1 cellular context compared by ENCODE assay signal in the genomic region with DNA sequence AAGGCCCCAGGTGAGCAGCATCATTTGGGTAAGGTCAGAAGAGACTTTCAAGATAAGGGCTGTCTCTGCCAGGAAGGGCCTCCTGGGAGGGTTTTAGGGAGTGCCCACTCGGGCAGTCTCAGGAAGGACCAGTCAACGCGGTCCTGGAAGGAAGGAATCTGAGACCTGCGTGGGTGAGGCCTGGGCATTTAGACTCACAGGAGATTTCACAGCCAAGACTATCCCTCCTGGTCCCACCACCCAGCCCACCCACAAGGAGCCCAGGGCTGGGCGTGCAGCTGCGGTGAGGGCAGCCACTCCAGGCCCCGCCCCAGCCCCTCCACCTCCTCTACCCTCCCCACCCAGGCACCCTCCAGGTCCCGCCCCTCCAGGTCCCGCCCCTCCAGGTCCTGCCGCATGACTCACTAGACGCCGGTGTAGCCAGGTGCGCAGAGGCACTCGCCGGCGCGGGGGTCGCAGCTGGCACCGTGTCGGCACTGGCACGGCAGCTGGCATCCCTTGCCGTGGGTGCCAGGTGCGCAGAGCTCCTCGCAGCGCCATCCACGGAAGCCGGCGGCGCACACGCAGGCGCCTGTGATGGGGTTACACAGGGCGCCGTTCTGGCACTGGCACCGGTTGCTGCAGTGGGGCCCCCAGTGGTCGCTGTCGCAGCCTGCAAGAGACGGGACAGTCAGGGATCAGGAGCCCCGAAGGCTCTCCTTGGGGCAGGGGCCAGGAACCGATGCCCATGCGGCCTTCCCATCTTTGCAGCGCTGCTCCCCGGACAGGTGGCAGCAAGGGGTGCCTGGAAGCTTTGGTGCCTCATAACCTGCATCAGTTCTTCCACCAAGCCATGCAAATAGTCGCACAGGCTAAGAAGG.
TF ChIP-seq lines count a peak whose summit lies in the region.

No MANE protein-coding gene starts in this region.

TF ChIP-seq in H1, 55 proteins besides CTCF, POLR2A, EP300 and RAD21 (continued from another document):
- TF ChIP-seq, protein P1, sequence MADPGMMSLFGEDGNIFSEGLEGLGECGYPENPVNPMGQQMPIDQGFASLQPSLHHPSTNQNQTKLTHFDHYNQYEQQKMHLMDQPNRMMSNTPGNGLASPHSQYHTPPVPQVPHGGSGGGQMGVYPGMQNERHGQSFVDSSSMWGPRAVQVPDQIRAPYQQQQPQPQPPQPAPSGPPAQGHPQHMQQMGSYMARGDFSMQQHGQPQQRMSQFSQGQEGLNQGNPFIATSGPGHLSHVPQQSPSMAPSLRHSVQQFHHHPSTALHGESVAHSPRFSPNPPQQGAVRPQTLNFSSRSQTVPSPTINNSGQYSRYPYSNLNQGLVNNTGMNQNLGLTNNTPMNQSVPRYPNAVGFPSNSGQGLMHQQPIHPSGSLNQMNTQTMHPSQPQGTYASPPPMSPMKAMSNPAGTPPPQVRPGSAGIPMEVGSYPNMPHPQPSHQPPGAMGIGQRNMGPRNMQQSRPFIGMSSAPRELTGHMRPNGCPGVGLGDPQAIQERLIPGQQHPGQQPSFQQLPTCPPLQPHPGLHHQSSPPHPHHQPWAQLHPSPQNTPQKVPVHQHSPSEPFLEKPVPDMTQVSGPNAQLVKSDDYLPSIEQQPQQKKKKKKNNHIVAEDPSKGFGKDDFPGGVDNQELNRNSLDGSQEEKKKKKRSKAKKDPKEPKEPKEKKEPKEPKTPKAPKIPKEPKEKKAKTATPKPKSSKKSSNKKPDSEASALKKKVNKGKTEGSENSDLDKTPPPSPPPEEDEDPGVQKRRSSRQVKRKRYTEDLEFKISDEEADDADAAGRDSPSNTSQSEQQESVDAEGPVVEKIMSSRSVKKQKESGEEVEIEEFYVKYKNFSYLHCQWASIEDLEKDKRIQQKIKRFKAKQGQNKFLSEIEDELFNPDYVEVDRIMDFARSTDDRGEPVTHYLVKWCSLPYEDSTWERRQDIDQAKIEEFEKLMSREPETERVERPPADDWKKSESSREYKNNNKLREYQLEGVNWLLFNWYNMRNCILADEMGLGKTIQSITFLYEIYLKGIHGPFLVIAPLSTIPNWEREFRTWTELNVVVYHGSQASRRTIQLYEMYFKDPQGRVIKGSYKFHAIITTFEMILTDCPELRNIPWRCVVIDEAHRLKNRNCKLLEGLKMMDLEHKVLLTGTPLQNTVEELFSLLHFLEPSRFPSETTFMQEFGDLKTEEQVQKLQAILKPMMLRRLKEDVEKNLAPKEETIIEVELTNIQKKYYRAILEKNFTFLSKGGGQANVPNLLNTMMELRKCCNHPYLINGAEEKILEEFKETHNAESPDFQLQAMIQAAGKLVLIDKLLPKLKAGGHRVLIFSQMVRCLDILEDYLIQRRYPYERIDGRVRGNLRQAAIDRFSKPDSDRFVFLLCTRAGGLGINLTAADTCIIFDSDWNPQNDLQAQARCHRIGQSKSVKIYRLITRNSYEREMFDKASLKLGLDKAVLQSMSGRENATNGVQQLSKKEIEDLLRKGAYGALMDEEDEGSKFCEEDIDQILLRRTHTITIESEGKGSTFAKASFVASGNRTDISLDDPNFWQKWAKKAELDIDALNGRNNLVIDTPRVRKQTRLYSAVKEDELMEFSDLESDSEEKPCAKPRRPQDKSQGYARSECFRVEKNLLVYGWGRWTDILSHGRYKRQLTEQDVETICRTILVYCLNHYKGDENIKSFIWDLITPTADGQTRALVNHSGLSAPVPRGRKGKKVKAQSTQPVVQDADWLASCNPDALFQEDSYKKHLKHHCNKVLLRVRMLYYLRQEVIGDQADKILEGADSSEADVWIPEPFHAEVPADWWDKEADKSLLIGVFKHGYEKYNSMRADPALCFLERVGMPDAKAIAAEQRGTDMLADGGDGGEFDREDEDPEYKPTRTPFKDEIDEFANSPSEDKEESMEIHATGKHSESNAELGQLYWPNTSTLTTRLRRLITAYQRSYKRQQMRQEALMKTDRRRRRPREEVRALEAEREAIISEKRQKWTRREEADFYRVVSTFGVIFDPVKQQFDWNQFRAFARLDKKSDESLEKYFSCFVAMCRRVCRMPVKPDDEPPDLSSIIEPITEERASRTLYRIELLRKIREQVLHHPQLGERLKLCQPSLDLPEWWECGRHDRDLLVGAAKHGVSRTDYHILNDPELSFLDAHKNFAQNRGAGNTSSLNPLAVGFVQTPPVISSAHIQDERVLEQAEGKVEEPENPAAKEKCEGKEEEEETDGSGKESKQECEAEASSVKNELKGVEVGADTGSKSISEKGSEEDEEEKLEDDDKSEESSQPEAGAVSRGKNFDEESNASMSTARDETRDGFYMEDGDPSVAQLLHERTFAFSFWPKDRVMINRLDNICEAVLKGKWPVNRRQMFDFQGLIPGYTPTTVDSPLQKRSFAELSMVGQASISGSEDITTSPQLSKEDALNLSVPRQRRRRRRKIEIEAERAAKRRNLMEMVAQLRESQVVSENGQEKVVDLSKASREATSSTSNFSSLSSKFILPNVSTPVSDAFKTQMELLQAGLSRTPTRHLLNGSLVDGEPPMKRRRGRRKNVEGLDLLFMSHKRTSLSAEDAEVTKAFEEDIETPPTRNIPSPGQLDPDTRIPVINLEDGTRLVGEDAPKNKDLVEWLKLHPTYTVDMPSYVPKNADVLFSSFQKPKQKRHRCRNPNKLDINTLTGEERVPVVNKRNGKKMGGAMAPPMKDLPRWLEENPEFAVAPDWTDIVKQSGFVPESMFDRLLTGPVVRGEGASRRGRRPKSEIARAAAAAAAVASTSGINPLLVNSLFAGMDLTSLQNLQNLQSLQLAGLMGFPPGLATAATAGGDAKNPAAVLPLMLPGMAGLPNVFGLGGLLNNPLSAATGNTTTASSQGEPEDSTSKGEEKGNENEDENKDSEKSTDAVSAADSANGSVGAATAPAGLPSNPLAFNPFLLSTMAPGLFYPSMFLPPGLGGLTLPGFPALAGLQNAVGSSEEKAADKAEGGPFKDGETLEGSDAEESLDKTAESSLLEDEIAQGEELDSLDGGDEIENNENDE (IDR thresholded peaks at IDR 0.05; ENCODE audit: insufficient replicate concordance, low read length), result no peak
- TF ChIP-seq ZNF274 (IDR thresholded peaks at IDR 0.05; ENCODE audit: borderline replicate concordance, extremely low read depth, low read length) (no peak), EZH2 (IDR thresholded peaks at IDR 0.05; ENCODE audit: low read depth, low read length, severe bottlenecking) (no peak), SIX5 (IDR thresholded peaks at IDR 0.05; ENCODE audit: low read depth, low read length) (no peak), RXRA (IDR thresholded peaks at IDR 0.05; ENCODE audit: insufficient read depth, low read depth, low read length) (no peak), TEAD4 (IDR thresholded peaks at IDR 0.05; ENCODE audit: low read depth, low read length) (no peak), GABPA (IDR thresholded peaks at IDR 0.05; ENCODE audit: borderline replicate concordance, insufficient read depth, low read length) (no peak), SUZ12 (IDR thresholded peaks at IDR 0.05; ENCODE audit: low read length) (no peak), KDM1A (IDR thresholded peaks at IDR 0.05; ENCODE audit: borderline replicate concordance, low read length) (no peak), TBP (IDR thresholded peaks at IDR 0.05; ENCODE audit: low read depth, low read length) (peak; percentile 26; the same call in 1 of the 2 replicates), RBBP5 (IDR thresholded peaks at IDR 0.05; ENCODE audit: borderline replicate concordance, low read depth, low read length) (0 out of 2 replicates have a peak, but pooled peaks have one; percentile 70), RFX5 (IDR thresholded peaks at IDR 0.05; ENCODE audit: borderline replicate concordance, low read depth, low read length) (no peak), CBX8 (IDR thresholded peaks at IDR 0.05; ENCODE audit: borderline replicate concordance, low read depth, low read length) (no peak), SP4 (IDR thresholded peaks at IDR 0.05; ENCODE audit: low read length) (no peak), SAP30 (IDR thresholded peaks at IDR 0.05; ENCODE audit: insufficient read depth, insufficient replicate concordance, low read length) (no peak), ATF3 (IDR thresholded peaks at IDR 0.05; ENCODE audit: insufficient read depth, low read depth, low read length) (no peak), USF2 (IDR thresholded peaks at IDR 0.05; ENCODE audit: low read length) (no peak), CBX5 (IDR thresholded peaks at IDR 0.05; ENCODE audit: low read depth, low read length) (no peak), BACH1 (IDR thresholded peaks at IDR 0.05; ENCODE audit: low read length) (no peak), TAF7 (optimal IDR thresholded peaks at IDR 0.05; ENCODE audit: borderline replicate concordance, low read depth, low read length) (no peak), FOSL1 (IDR thresholded peaks at IDR 0.05; ENCODE audit: insufficient read depth, low read depth, low read length) (no peak), JUN (IDR thresholded peaks at IDR 0.05; ENCODE audit: low read depth, low read length) (no peak), TCF12 (IDR thresholded peaks at IDR 0.05; ENCODE audit: low read depth, low read length) (no peak), PHF8 (conservative IDR thresholded peaks at IDR 0.05; ENCODE audit: low read depth, low read length) (peak; percentile 59; the same call in 1 of the 2 replicates), CTBP2 (IDR thresholded peaks at IDR 0.05; ENCODE audit: borderline replicate concordance, insufficient read depth, insufficient read length, low read length) (no peak), SIN3A (conservative IDR thresholded peaks at IDR 0.05 in 1 of 2, IDR thresholded peaks at IDR 0.05 in 1 of 2; ENCODE audit: low read depth in 1 of 2, low read length in 2 of 2) (0 out of 4 replicates have a peak, but pooled peaks of 1 of the 2 experiments have one; percentile 28), ATF2 (IDR thresholded peaks at IDR 0.05; ENCODE audit: low read length) (no peak), NRF1 (IDR thresholded peaks at IDR 0.05; ENCODE audit: low read depth, low read length) (no peak)
- TF ChIP-seq, protein P2, sequence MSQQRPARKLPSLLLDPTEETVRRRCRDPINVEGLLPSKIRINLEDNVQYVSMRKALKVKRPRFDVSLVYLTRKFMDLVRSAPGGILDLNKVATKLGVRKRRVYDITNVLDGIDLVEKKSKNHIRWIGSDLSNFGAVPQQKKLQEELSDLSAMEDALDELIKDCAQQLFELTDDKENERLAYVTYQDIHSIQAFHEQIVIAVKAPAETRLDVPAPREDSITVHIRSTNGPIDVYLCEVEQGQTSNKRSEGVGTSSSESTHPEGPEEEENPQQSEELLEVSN (IDR thresholded peaks at IDR 0.05), result no peak
- TF ChIP-seq, protein P3, sequence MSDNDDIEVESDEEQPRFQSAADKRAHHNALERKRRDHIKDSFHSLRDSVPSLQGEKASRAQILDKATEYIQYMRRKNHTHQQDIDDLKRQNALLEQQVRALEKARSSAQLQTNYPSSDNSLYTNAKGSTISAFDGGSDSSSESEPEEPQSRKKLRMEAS (IDR thresholded peaks at IDR 0.05), result peak; percentile 35; the same call in 1 of the 2 replicates
